In genomic region chr16:8905168-8905762, GRCh38 we compare ENCODE assay signal across 9 cellular contexts. TPM values are rescaled to one million over a fixed set of nuclear protein-coding genes. Genes with fewer than 3 reads are reported as not detected.
A peak's percentile ranks its signal among the peaks of the same experiment; 100 is the strongest.
DNase-seq lines count a peak whose midpoint lies in the region; ATAC-seq and TF ChIP-seq lines count a peak whose summit lies in the region.
"Had no signal": no experiment of that assay in that cellular context is flagged by ENCODE, and none has a peak within 500 bp of the region (broad histone marks: within the 10 kb centered on the region; RNA-seq: fewer than 3 reads in every experiment).

No MANE protein-coding gene starts in this region.

- H2AFZ ChIP-seq in neural progenitor cell (replicated peaks), result no peak overlapping the region

- no peak overlapping the region for H3K4me2 ChIP-seq in neural progenitor cell

- H3K36me3 Mint-ChIP-seq in activated T-cell treated with anti-CD3 and anti-CD28 coated beads, Interleukin-2, amount 50 U/mL, for 72 hours (ENCODE audit: insufficient read depth in 2 of 2), result peaks cover 4 to 25% of the 10 kb centered on the region in 2 donors
- peaks cover 42% of the 10 kb centered on the region for H3K36me3 Mint-ChIP-seq in neural progenitor cell

- H3K79me2 ChIP-seq in neural progenitor cell (ENCODE audit: low read depth), result no peaks in the 10 kb centered on the region

- H3K36me3 ChIP-seq in neural progenitor cell, result peaks cover 20% of the 10 kb centered on the region

- H4K20me1 ChIP-seq in neural progenitor cell (ENCODE audit: low read depth), result peaks cover 26% of the 10 kb centered on the region

- no peaks in the 10 kb centered on the region for H3F3A ChIP-seq in neural progenitor cell (ENCODE audit: low read depth)

- H3K27ac Mint-ChIP-seq in activated T-cell treated with anti-CD3 and anti-CD28 coated beads, Interleukin-2, amount 50 U/mL, for 72 hours, result no peak overlapping the region
- H3K27ac Mint-ChIP-seq in neural progenitor cell, result no peak overlapping the region
- H3K27ac Mint-ChIP-seq: activated naive CD4-positive, alpha-beta T cell treated with anti-CD3 and anti-CD28 coated beads, Interleukin-2, amount 50 U/mL, for 24 hours had no signal

- no peak for DNase-seq in activated T-cell treated with anti-CD3 and anti-CD28 coated beads, Interleukin-2, amount 50 U/mL, for 72 hours
- DNase-seq in activated T-cell treated with anti-CD3 and anti-CD28 coated beads, Interleukin-2, amount 50 U/mL, for 48 hours, result no peak
- DNase-seq in NCI-H1694 (lab: John Stamatoyannopoulos, UW) (peak; percentile 15), astrocyte of the spinal cord (ENCODE audit: low read depth, low spot score) (peak; percentile 36), neural progenitor cell (ENCODE audit: low spot score) (peak; percentile 50), NCI-H2029 treated with DMSO at 0.1 percent for 48 hours (lab: John Stamatoyannopoulos, UW) (no peak), RPMI8226 (no peak)
- no peak for DNase-seq in stimulated activated CD8-positive, alpha-beta memory T cell treated with anti-CD3 and anti-CD28 coated beads, Interleukin-4, amount 100 ng/mL, for 48 hours

- no peak overlapping the region for H3K4me3 Mint-ChIP-seq in activated T-cell treated with anti-CD3 and anti-CD28 coated beads, Interleukin-2, amount 50 U/mL, for 72 hours
- H3K4me3 Mint-ChIP-seq in neural progenitor cell, result no peak overlapping the region
- H3K4me3 Mint-ChIP-seq: activated naive CD4-positive, alpha-beta T cell treated with anti-CD3 and anti-CD28 coated beads, Interleukin-2, amount 50 U/mL, for 24 hours had no signal

- TF ChIP-seq CTCF in astrocyte of the spinal cord (IDR thresholded peaks at IDR 0.05; ENCODE audit: low read depth, low read length) (peak; percentile 71), neural progenitor cell (IDR thresholded peaks at IDR 0.05) (peak; percentile 40)

- no peak overlapping the region for H3K27ac ChIP-seq in neural progenitor cell

- no peaks in the 10 kb centered on the region for H3K27me3 Mint-ChIP-seq in activated T-cell treated with anti-CD3 and anti-CD28 coated beads, Interleukin-2, amount 50 U/mL, for 72 hours (ENCODE audit: low read depth)
- peaks cover 2% of the 10 kb centered on the region for H3K27me3 Mint-ChIP-seq in neural progenitor cell (ENCODE audit: insufficient read depth, low read depth)
- H3K27me3 Mint-ChIP-seq: activated naive CD4-positive, alpha-beta T cell treated with anti-CD3 and anti-CD28 coated beads, Interleukin-2, amount 50 U/mL, for 24 hours had no signal

- no peaks in the 10 kb centered on the region for H3K27me3 ChIP-seq in neural progenitor cell

- no peak overlapping the region for H3K4me3 ChIP-seq in astrocyte of the spinal cord (ENCODE audit: low read depth, low read length)
- H3K4me3 ChIP-seq in neural progenitor cell, result no peak overlapping the region

- H3K4me1 ChIP-seq in neural progenitor cell, result no peaks in the 10 kb centered on the region

- peak; percentile 50 to 66 for ATAC-seq in activated T-cell treated with anti-CD3 and anti-CD28 coated beads, Interleukin-2, amount 50 U/mL, for 72 hours (replicated peaks in 1 of 2)

- no peak overlapping the region for H3K9ac ChIP-seq in neural progenitor cell

- no peaks in the 10 kb centered on the region for H3K9me3 Mint-ChIP-seq in activated T-cell treated with anti-CD3 and anti-CD28 coated beads, Interleukin-2, amount 50 U/mL, for 72 hours
- no peaks in the 10 kb centered on the region for H3K9me3 Mint-ChIP-seq in neural progenitor cell
- H3K9me3 Mint-ChIP-seq: activated naive CD4-positive, alpha-beta T cell treated with anti-CD3 and anti-CD28 coated beads, Interleukin-2, amount 50 U/mL, for 24 hours had no signal

- in situ Hi-C loops in astrocyte of the spinal cord (cut with HindIII; ENCODE audit: low sequenced_read_pairs), result no loop called here

- H3K4me1 Mint-ChIP-seq in activated T-cell treated with anti-CD3 and anti-CD28 coated beads, Interleukin-2, amount 50 U/mL, for 72 hours (ENCODE audit: low read depth), result peaks cover 5% of the 10 kb centered on the region
- H3K4me1 Mint-ChIP-seq in neural progenitor cell, result no peaks in the 10 kb centered on the region

- no peaks in the 10 kb centered on the region for H3K9me3 ChIP-seq in neural progenitor cell (ENCODE audit: low read depth)

RNA-seq across cellular contexts. Expression of gene LITAFD, which starts 23.1 kb away (rescaled TPM):
- not detected for total RNA-seq in activated T-cell treated with anti-CD3 and anti-CD28 coated beads, Interleukin-2, amount 50 U/mL, for 72 hours
- total RNA-seq in neural progenitor cell (ENCODE audit: low replicate concordance), result not detected in 2 replicates

RNA-seq across cellular contexts. Expression of gene CARHSP1, which starts 36.5 kb away (rescaled TPM):
- 10 to 100 TPM; 71.4 to 73.1 TPM for total RNA-seq in activated T-cell treated with anti-CD3 and anti-CD28 coated beads, Interleukin-2, amount 50 U/mL, for 72 hours
- total RNA-seq in neural progenitor cell (ENCODE audit: low replicate concordance), result 115 and 269 TPM in 2 replicates

RNA-seq across cellular contexts. Expression of gene USP7, which starts 58.4 kb away (rescaled TPM):
- total RNA-seq in activated T-cell treated with anti-CD3 and anti-CD28 coated beads, Interleukin-2, amount 50 U/mL, for 72 hours, result 100 to 1,000 TPM; 126 to 131 TPM
- 76.3 and 90.3 TPM in 2 replicates for total RNA-seq in neural progenitor cell (ENCODE audit: low replicate concordance)

Comparison
In these comparisons a context has a peak if more than half of its experiments do, and no peak if none do; other contexts are left out.
1. DNase-seq: peak in NCI-H1694 (single experiment), astrocyte of the spinal cord (single experiment) and neural progenitor cell (single experiment); none in activated T-cell treated with anti-CD3 and anti-CD28 coated beads, Interleukin-2, amount 50 U/mL, for 72 hours (0 of 2), activated T-cell treated with anti-CD3 and anti-CD28 coated beads, Interleukin-2, amount 50 U/mL, for 48 hours (0 of 2), NCI-H2029 treated with DMSO at 0.1 percent for 48 hours (single experiment), RPMI8226 (single experiment) and stimulated activated CD8-positive, alpha-beta memory T cell treated with anti-CD3 and anti-CD28 coated beads, Interleukin-4, amount 100 ng/mL, for 48 hours (single experiment).